ENCODE assay signal across 8 cellular contexts in the genomic region with DNA sequence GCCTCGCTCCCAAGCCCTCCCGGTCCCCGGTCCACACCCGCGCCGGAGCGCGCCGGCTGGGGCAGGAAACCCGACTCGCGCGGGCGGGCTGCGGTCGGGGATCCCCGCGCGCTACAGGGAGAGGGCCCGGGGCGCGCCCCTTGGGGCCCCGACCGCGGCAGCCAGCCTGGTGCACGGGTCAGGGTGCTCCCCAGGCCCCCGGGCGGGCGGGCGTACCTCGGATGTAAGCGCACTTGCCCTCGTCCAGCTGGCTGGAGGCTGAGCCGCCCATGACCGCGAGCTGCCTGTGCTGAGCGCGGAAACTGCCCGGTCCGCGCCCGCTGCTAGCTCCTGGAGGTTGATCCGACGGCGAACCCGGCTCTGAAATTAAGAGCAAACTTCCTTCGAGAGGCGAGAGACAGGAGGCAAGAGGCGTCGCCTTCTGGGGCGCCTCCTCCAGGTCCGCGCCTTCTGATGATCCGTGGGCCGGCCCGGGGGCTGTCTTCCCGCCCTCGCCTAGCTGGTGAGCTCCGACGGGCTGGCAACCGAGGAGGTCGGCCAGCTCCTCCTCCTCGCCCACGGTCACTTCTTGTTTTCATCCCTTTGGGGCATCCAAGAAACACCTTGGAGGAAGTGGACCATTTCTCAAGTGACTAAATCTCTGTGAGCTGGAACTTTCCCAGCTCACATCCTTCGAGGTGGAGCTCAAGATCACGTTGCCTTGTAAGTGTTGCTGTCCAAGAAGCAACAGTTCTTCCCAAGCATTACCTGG. TPM values are rescaled to one million over a fixed set of nuclear protein-coding genes. Genes with fewer than 3 reads are reported as not detected.
DNase-seq lines count a peak whose midpoint lies in the region; ATAC-seq and TF ChIP-seq lines count a peak whose summit lies in the region.

A gene with protein sequence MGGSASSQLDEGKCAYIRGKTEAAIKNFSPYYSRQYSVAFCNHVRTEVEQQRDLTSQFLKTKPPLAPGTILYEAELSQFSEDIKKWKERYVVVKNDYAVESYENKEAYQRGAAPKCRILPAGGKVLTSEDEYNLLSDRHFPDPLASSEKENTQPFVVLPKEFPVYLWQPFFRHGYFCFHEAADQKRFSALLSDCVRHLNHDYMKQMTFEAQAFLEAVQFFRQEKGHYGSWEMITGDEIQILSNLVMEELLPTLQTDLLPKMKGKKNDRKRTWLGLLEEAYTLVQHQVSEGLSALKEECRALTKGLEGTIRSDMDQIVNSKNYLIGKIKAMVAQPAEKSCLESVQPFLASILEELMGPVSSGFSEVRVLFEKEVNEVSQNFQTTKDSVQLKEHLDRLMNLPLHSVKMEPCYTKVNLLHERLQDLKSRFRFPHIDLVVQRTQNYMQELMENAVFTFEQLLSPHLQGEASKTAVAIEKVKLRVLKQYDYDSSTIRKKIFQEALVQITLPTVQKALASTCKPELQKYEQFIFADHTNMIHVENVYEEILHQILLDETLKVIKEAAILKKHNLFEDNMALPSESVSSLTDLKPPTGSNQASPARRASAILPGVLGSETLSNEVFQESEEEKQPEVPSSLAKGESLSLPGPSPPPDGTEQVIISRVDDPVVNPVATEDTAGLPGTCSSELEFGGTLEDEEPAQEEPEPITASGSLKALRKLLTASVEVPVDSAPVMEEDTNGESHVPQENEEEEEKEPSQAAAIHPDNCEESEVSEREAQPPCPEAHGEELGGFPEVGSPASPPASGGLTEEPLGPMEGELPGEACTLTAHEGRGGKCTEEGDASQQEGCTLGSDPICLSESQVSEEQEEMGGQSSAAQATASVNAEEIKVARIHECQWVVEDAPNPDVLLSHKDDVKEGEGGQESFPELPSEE (minus strand): TSS at position 423 of the 751 bp plus-strand sequence. CDS start 152 bp downstream, at position 271.

- peak within 1 kb of the TSS; percentile 97 for H3K4me2 ChIP-seq in fibroblast of lung (ENCODE audit: extremely low read depth, insufficient read depth, low read length)

- peak within 1 kb of the TSS; percentile 87 for H3K4me3 Mint-ChIP-seq in nephron progenitor cell
- peak within 1 kb of the TSS; percentile 87 to 91 for H3K4me3 Mint-ChIP-seq in stimulated activated naive CD8-positive, alpha-beta T cell treated with anti-CD3 and anti-CD28 coated beads, Interleukin-15, amount 100 ng/mL, for 72 hours

- H3K9me3 ChIP-seq in fibroblast of lung (ENCODE audit: control insufficient read depth, insufficient read depth, low read depth, low read length) = no peaks in the 10 kb centered on the region

- H3K27ac ChIP-seq in fibroblast of lung (ENCODE audit: insufficient read depth, low read length) = peak within 1 kb of the TSS; percentile 56

- peaks cover 77% of the 10 kb centered on the region for H3K27me3 Mint-ChIP-seq in nephron progenitor cell (ENCODE audit: low read depth, poor library complexity)
- H3K27me3 Mint-ChIP-seq in stimulated activated naive CD8-positive, alpha-beta T cell treated with anti-CD3 and anti-CD28 coated beads, Interleukin-15, amount 100 ng/mL, for 72 hours = peaks cover 36% of the 10 kb centered on the region

- peak within 1 kb of the TSS; percentile 70 for H3K9ac ChIP-seq in fibroblast of lung (ENCODE audit: insufficient read depth, low read length)

- peaks cover 10% of the 10 kb centered on the region for H3K4me1 ChIP-seq in fibroblast of lung (ENCODE audit: control insufficient read depth, extremely low read depth, insufficient read depth, low read length)

- peak within 1 kb of the TSS; percentile 66 to 93 (median 68) for H3K4me3 ChIP-seq in fibroblast of lung (replicated peaks in 1 of 4; ENCODE audit: control extremely low read depth in 1 of 4, insufficient read depth in 1 of 4, low read depth in 3 of 4, low read length in 4 of 4)

- DNase-seq in AML-193 (lab: John Stamatoyannopoulos, UW) (peak; percentile 24 to 37), NOMO-1 treated with dmso at 0.1 percent for 144 hours (lab: John Stamatoyannopoulos, UW; ENCODE audit: unreplicated experiment) (peak; percentile 57), activated T-cell treated with anti-CD3 and anti-CD28 coated beads for 24 hours (ENCODE audit: low read depth) (peak; percentile 51), fibroblast of lung (ENCODE audit: low read depth in 2 of 2) (peak; percentile 44 to 74), nephron progenitor cell (peak; percentile 61)
- DNase-seq in stimulated activated naive CD8-positive, alpha-beta T cell treated with anti-CD3 and anti-CD28 coated beads, Interleukin-15, amount 100 ng/mL, for 72 hours = peak; percentile 79 to 84

- TF ChIP-seq CTCF in fibroblast of lung (conservative IDR thresholded peaks at IDR 0.05 in 1 of 2, IDR thresholded peaks at IDR 0.05 in 1 of 2; ENCODE audit: low read depth in 1 of 2, low read length in 2 of 2) = no peak
- no peak for TF ChIP-seq CTCF in nephron progenitor cell (IDR thresholded peaks at IDR 0.05)

- no peaks in the 10 kb centered on the region for H4K20me1 ChIP-seq in fibroblast of lung (ENCODE audit: control insufficient read depth, extremely low read depth, insufficient read depth, low read length)

- H3K36me3 ChIP-seq in fibroblast of lung (ENCODE audit: control insufficient read depth, insufficient read depth, low read length) = no peaks in the 10 kb centered on the region

- peak within 1 kb of the TSS; percentile 77 for H2AFZ ChIP-seq in fibroblast of lung (ENCODE audit: low read length)

- peaks cover 4% of the 10 kb centered on the region for H3K9me3 Mint-ChIP-seq in nephron progenitor cell
- H3K9me3 Mint-ChIP-seq in stimulated activated naive CD8-positive, alpha-beta T cell treated with anti-CD3 and anti-CD28 coated beads, Interleukin-15, amount 100 ng/mL, for 72 hours = peaks cover 0 to 5% of the 10 kb centered on the region in 2 donors

- peak; percentile 33 for ATAC-seq in GM18870 (IDR thresholded peaks at IDR 0.05; ENCODE audit: unreplicated experiment)
- peak; percentile 54 for ATAC-seq in HG03095 (IDR thresholded peaks at IDR 0.05; ENCODE audit: unreplicated experiment)
- ATAC-seq in stimulated activated naive CD8-positive, alpha-beta T cell treated with anti-CD3 and anti-CD28 coated beads, Interleukin-15, amount 100 ng/mL, for 72 hours = peak; percentile 87

- H3K27me3 ChIP-seq in fibroblast of lung (ENCODE audit: control insufficient read depth, insufficient read depth, low read length) = no peaks in the 10 kb centered on the region

- H3K27ac Mint-ChIP-seq in nephron progenitor cell = peak within 1 kb of the TSS; percentile 47
- peak within 1 kb of the TSS; percentile 100 for H3K27ac Mint-ChIP-seq in stimulated activated naive CD8-positive, alpha-beta T cell treated with anti-CD3 and anti-CD28 coated beads, Interleukin-15, amount 100 ng/mL, for 72 hours

- peaks cover 33% of the 10 kb centered on the region for H3K4me1 Mint-ChIP-seq in nephron progenitor cell
- H3K4me1 Mint-ChIP-seq in stimulated activated naive CD8-positive, alpha-beta T cell treated with anti-CD3 and anti-CD28 coated beads, Interleukin-15, amount 100 ng/mL, for 72 hours = peaks cover 59% of the 10 kb centered on the region

- peaks cover 7% of the 10 kb centered on the region for H3K79me2 ChIP-seq in fibroblast of lung (ENCODE audit: control insufficient read depth, insufficient read depth, low read length)

- H3K36me3 Mint-ChIP-seq in nephron progenitor cell (ENCODE audit: low read depth) = no peaks in the 10 kb centered on the region

RNA-seq across cellular contexts. Expression of the gene that starts here (rescaled TPM):
- 91.7 and 122 TPM in 2 replicates for total RNA-seq in fibroblast of lung
- 11.9 and 31.3 TPM in 2 replicates for polyA plus RNA-seq in fibroblast of lung
- 14.8 and 31.6 TPM in 2 replicates for polyA plus RNA-seq in fibroblast of lung (2012)
- polyA minus RNA-seq in fibroblast of lung (ENCODE audit: low replicate concordance) = 10.6 and 30.2 TPM in 2 replicates

Comparison
In these comparisons a context has a peak if more than half of its experiments do, and no peak if none do; other contexts are left out.
1. Peak in every context shown above with its lines: DNase-seq, ATAC-seq, H3K4me3 ChIP-seq and H3K27ac ChIP-seq.
2. DNase-seq: peak in every context shown above with its lines; median percentile 82 in stimulated activated naive CD8-positive, alpha-beta T cell treated with anti-CD3 and anti-CD28 coated beads, Interleukin-15, amount 100 ng/mL, for 72 hours; 61 in nephron progenitor cell; 59 in fibroblast of lung; 57 in NOMO-1 treated with dmso at 0.1 percent for 144 hours; 51 in activated T-cell treated with anti-CD3 and anti-CD28 coated beads for 24 hours; 30 in AML-193.
3. ATAC-seq: peak in every context shown above with its lines; median percentile 87 in stimulated activated naive CD8-positive, alpha-beta T cell treated with anti-CD3 and anti-CD28 coated beads, Interleukin-15, amount 100 ng/mL, for 72 hours; 54 in HG03095; 33 in GM18870.